8 cellular contexts compared by ENCODE assay signal in genomic region chr14:99575043-99576023, GRCh38. TPM values are rescaled to one million over a fixed set of nuclear protein-coding genes. Genes with fewer than 3 reads are reported as not detected.
DNase-seq lines count a peak whose midpoint lies in the region; ATAC-seq, FAIRE-seq and TF ChIP-seq lines count a peak whose summit lies in the region.

No MANE protein-coding gene starts in this region.

- H3K4me3 ChIP-seq in BJ (ENCODE audit: low read depth, low read length), result no peak overlapping the region
- no peak overlapping the region for H3K4me3 ChIP-seq in brain microvascular endothelial cell (ENCODE audit: low read depth, low read length)

- TF ChIP-seq RAD21 in Ishikawa (IDR thresholded peaks at IDR 0.05; ENCODE audit: low read depth), result no peak; the same call in 1 of the 2 replicates

- H3K27me3 ChIP-seq in BJ (ENCODE audit: control insufficient read depth, insufficient read depth, low read length) (no peaks in the 10 kb centered on the region), brain microvascular endothelial cell (replicated peaks) (no peaks in the 10 kb centered on the region)

- DNase-seq in BJ (ENCODE audit: low read depth), result no peak
- no peak for DNase-seq in brain microvascular endothelial cell
- DNase-seq in mucosa of gallbladder (ENCODE audit: low spot score), result peak; percentile 87
- DNase-seq in AG08396 (ENCODE audit: low spot score), result no peak
- DNase-seq in GM12891 (ENCODE audit: insufficient read length, low spot score), result no peak

- peak; percentile 37 for TF ChIP-seq CTCF in BJ (IDR thresholded peaks at IDR 0.05; ENCODE audit: insufficient read depth, low read depth, low read length)
- TF ChIP-seq CTCF in brain microvascular endothelial cell (IDR thresholded peaks at IDR 0.05; ENCODE audit: low read depth, low read length, missing control alignments), result peak; percentile 48

- H3K27ac ChIP-seq in brain microvascular endothelial cell, result no peak overlapping the region

- ATAC-seq in GM18870 (IDR thresholded peaks at IDR 0.05; ENCODE audit: unreplicated experiment) (no peak), HG03108 (IDR thresholded peaks at IDR 0.05; ENCODE audit: unreplicated experiment) (no peak)

- POLR2A ChIA-PET in BJ (lab: Charles Lee), result no interaction called here

- in situ Hi-C loops in brain microvascular endothelial cell (cut with HindIII; ENCODE audit: low pct_ligation_motif_present, low sequenced_read_pairs), result no loop called here

- peak; percentile 95 for TF ChIP-seq EP300 in Ishikawa (IDR thresholded peaks at IDR 0.05; ENCODE audit: borderline replicate concordance)

- no peak for FAIRE-seq in GM12891 (lab: Jason Lieb, UNC)

- CTCF ChIA-PET in BJ (lab: Yijun Ruan, JAX), result interaction anchor here (0.6 to 2.7 kb wide), 8 partner anchors 9 to 116 kb away, joined by 3 to 8 read pairs (median 4); no protein-coding TSS in a partner anchor

- no peaks in the 10 kb centered on the region for H3K36me3 ChIP-seq in BJ (ENCODE audit: control insufficient read depth, insufficient read depth, low read length)
- H3K36me3 ChIP-seq in brain microvascular endothelial cell (replicated peaks), result no peaks in the 10 kb centered on the region

- no peak for TF ChIP-seq POLR2A in GM12891 (IDR thresholded peaks at IDR 0.05; ENCODE audit: low read depth, low read length)

TF ChIP-seq in Ishikawa, 13 proteins besides CTCF, POLR2A, EP300 and RAD21:
- TF ChIP-seq TEAD4 (IDR thresholded peaks at IDR 0.05) (peak; percentile 90), YY1 (IDR thresholded peaks at IDR 0.05; ENCODE audit: low read depth) (peak; percentile 65), CREB1 (IDR thresholded peaks at IDR 0.05; ENCODE audit: low read depth) (no peak), MAX (IDR thresholded peaks at IDR 0.05) (peak; percentile 52; the same call in 1 of the 2 replicates), TAF1 (IDR thresholded peaks at IDR 0.05; ENCODE audit: low read depth) (no peak; the same call in 1 of the 2 replicates), USF1 (IDR thresholded peaks at IDR 0.05) (peak; percentile 45), NFIC (IDR thresholded peaks at IDR 0.05) (peak; percentile 100), EGR1 (IDR thresholded peaks at IDR 0.05) (no peak), FOXM1 (IDR thresholded peaks at IDR 0.05; ENCODE audit: borderline replicate concordance, low read depth) (peak; percentile 84), ZBTB7A (IDR thresholded peaks at IDR 0.05; ENCODE audit: low read depth) (peak; percentile 68), TCF12 (IDR thresholded peaks at IDR 0.05; ENCODE audit: low read depth) (peak; percentile 96), CEBPB (IDR thresholded peaks at IDR 0.05) (peak; percentile 38; the same call in 1 of the 2 replicates)

TF ChIP-seq in GM12891, 5 proteins besides CTCF, POLR2A, EP300 and RAD21:
- TF ChIP-seq TAF1 (IDR thresholded peaks at IDR 0.05; ENCODE audit: low read depth, low read length) (no peak), POLR2AphosphoS5 (IDR thresholded peaks at IDR 0.05; ENCODE audit: low read depth, low read length) (no peak), SPI1 (IDR thresholded peaks at IDR 0.05; ENCODE audit: low read depth, low read length) (no peak)
TF ChIP-seq in GM12891: peak in this region for 0.

RNA-seq across cellular contexts. Expression of gene CCDC85C, which starts 28.7 kb away (rescaled TPM):
- polyA plus RNA-seq in BJ (2011; rRNA removed), result 8.6 and 11.8 TPM in 2 replicates
- polyA minus RNA-seq in BJ (2011; rRNA and poly(A)+ RNA removed), result 10.8 and 13.2 TPM in 2 replicates
- total RNA-seq in mucosa of gallbladder, result 41.3 TPM
- 0.82 TPM for polyA plus RNA-seq in GM12891 (2012; ENCODE audit: low read depth, missing spikeins)
